12 cellular contexts compared by ENCODE assay signal in genomic region chr10:62655337-62655994, GRCh38.
A peak's percentile ranks its signal among the peaks of the same experiment; 100 is the strongest.
DNase-seq lines count a peak whose midpoint lies in the region; ATAC-seq, FAIRE-seq and TF ChIP-seq lines count a peak whose summit lies in the region.
"Had no signal": no experiment of that assay in that cellular context is flagged by ENCODE, and none has a peak within 500 bp of the region (broad histone marks: within the 10 kb centered on the region; RNA-seq: fewer than 3 reads in every experiment).

No MANE protein-coding gene starts in this region.

- no peaks in the 10 kb centered on the region for H3K4me1 ChIP-seq in kidney (ENCODE audit: control insufficient read depth in 1 of 2, insufficient read depth in 1 of 2, low read depth in 1 of 2, low read length in 2 of 2)

- peak; percentile 81 to 90 for ATAC-seq in activated CD4-positive, CD25-positive, alpha-beta regulatory T cell treated with anti-CD3 and anti-CD28 coated beads, Interleukin-2, amount 50 U/mL, for 24 hours
- ATAC-seq in GM19467 (IDR thresholded peaks at IDR 0.05; ENCODE audit: unreplicated experiment), result peak; percentile 79
- ATAC-seq in HG03039 (IDR thresholded peaks at IDR 0.05; ENCODE audit: unreplicated experiment), result peak; percentile 75
- ATAC-seq: natural killer cell had no signal

- intact Hi-C loops in kidney (cut with DNase I), result no loop called here

- H3K4me3 ChIP-seq in bronchial epithelial cell (ENCODE audit: low read depth, low read length), result no peak overlapping the region
- H3K4me3 ChIP-seq in kidney (ENCODE audit: low read length in 2 of 2), result no peak overlapping the region

- H3K27ac ChIP-seq in kidney (ENCODE audit: low read depth in 2 of 2, low read length in 2 of 2), result no peak overlapping the region
- H3K27ac ChIP-seq: 22Rv1 had no signal

- no peaks in the 10 kb centered on the region for H3K36me3 ChIP-seq in bronchial epithelial cell (ENCODE audit: control insufficient read depth, insufficient read depth, low read length)
- H3K36me3 ChIP-seq in kidney (ENCODE audit: control insufficient read depth in 1 of 2, insufficient read depth in 2 of 2, low read length in 2 of 2), result no peaks in the 10 kb centered on the region

- no peak overlapping the region for H3K9ac ChIP-seq in kidney (ENCODE audit: low read length in 2 of 2)

- H3K9me3 ChIP-seq in kidney (ENCODE audit: control insufficient read depth in 1 of 2, low read length in 2 of 2), result no peaks in the 10 kb centered on the region

- H3K27me3 ChIP-seq in bronchial epithelial cell (ENCODE audit: control insufficient read depth, insufficient read depth, low read length), result no peaks in the 10 kb centered on the region

- TF ChIP-seq CTCF in bronchial epithelial cell (IDR thresholded peaks at IDR 0.05; ENCODE audit: insufficient read depth, low read length, severe bottlenecking), result no peak
- no peak for TF ChIP-seq CTCF in kidney (IDR thresholded peaks at IDR 0.05; ENCODE audit: borderline replicate concordance, extremely low read depth, insufficient read depth)

- FAIRE-seq in bronchial epithelial cell (lab: Jason Lieb, UNC) (peak; percentile 28), kidney (lab: Jason Lieb, UNC) (no peak)

- DNase-seq in activated CD4-positive, CD25-positive, alpha-beta regulatory T cell treated with anti-CD3 and anti-CD28 coated beads, Interleukin-2, amount 50 U/mL, for 72 hours, result no peak
- DNase-seq in bronchial epithelial cell (ENCODE audit: low read depth), result no peak
- no peak for DNase-seq in occipital lobe (lab: John Stamatoyannopoulos, UW)
- no peak for DNase-seq in activated T-cell treated with anti-CD3 and anti-CD28 coated beads, Interleukin-2, amount 50 U/mL, for 1 hour
- no peak for DNase-seq in kidney
- DNase-seq: effector CD4-positive, alpha-beta T cell; natural killer cell; NCI-H345 had no signal
